Comparison of ENCODE assay signal across 8 cellular contexts in genomic region chr22:50674606-50675552, GRCh38. TPM values are rescaled to one million over a fixed set of nuclear protein-coding genes. Genes with fewer than 3 reads are reported as not detected.
DNase-seq lines count a peak whose midpoint lies in the region; ATAC-seq and TF ChIP-seq lines count a peak whose summit lies in the region.

No MANE protein-coding gene starts in this region.

- H3K36me3 ChIP-seq in transverse colon: no peaks in the 10 kb centered on the region

- TF ChIP-seq CTCF in transverse colon (IDR thresholded peaks at IDR 0.05): no peak

- peak; percentile 24 for DNase-seq in activated CD4-positive, alpha-beta T cell treated with anti-CD3 and anti-CD28 coated beads for 48 hours
- no peak for DNase-seq in activated CD4-positive, alpha-beta T cell treated with anti-CD3 and anti-CD28 coated beads, Interleukin-2, amount 50 U/mL, for 1 hour
- DNase-seq in NCI-H526 (lab: John Stamatoyannopoulos, UW) (peak; percentile 67 to 83), lung microvascular endothelial cell (ENCODE audit: low read depth in 2 of 2) (peak; percentile 46 to 51), transverse colon (peak; percentile 82), NCI-H1092 (lab: John Stamatoyannopoulos, UW) (no peak)
- no peak for DNase-seq in central memory CD8-positive, alpha-beta T cell (ENCODE audit: low spot score in 2 of 2)

- peak overlapping the region in 3 of 4 donors; percentile 30 to 47 (median 46) for H3K4me3 ChIP-seq in transverse colon

- peaks cover 52% of the 10 kb centered on the region for H3K27me3 ChIP-seq in transverse colon

- no peak for ATAC-seq in central memory CD8-positive, alpha-beta T cell (replicated peaks; ENCODE audit: extremely low read depth, poor library complexity, severe bottlenecking)
- no peak for ATAC-seq in HG03520 (IDR thresholded peaks at IDR 0.05; ENCODE audit: unreplicated experiment)

- H3K4me1 ChIP-seq in transverse colon: peaks cover 4 to 12% (median 8%) of the 10 kb centered on the region in 4 donors

- H3K27me3 Mint-ChIP-seq in central memory CD8-positive, alpha-beta T cell: peaks cover 54% of the 10 kb centered on the region

- peak overlapping the region; percentile 6 for H3K4me3 Mint-ChIP-seq in central memory CD8-positive, alpha-beta T cell

- peaks cover 9% of the 10 kb centered on the region for H3K4me1 Mint-ChIP-seq in central memory CD8-positive, alpha-beta T cell

- in situ Hi-C loops in transverse colon (cut with MboI; ENCODE audit: low pct_ligation_motif_present in 1 of 4, low pct_unique_long_range_greater_than_20kb in 1 of 4, low sequenced_read_pairs in 3 of 4): no loop called here

- no peak overlapping the region for H3K27ac ChIP-seq in transverse colon

- intact Hi-C loops in transverse colon (cut with DNase I; ENCODE audit: low total_unique reads): no loop called here

- H3K36me3 Mint-ChIP-seq in central memory CD8-positive, alpha-beta T cell (ENCODE audit: insufficient read depth): no peaks in the 10 kb centered on the region

- peak overlapping the region; percentile 9 for H3K27ac Mint-ChIP-seq in central memory CD8-positive, alpha-beta T cell (ENCODE audit: low read depth)

- H3K9me3 Mint-ChIP-seq in central memory CD8-positive, alpha-beta T cell: no peaks in the 10 kb centered on the region

- no peak for TF ChIP-seq POLR2A in transverse colon (IDR thresholded peaks at IDR 0.05)

- no peaks in the 10 kb centered on the region for H3K9me3 ChIP-seq in transverse colon

- TF ChIP-seq EP300 in transverse colon (IDR thresholded peaks at IDR 0.05; ENCODE audit: low read depth): no peak

- 8 to 40% methylated on average over 1 to 38 of the region's 105 CpGs for WGBS in transverse colon (ENCODE audit: low coverage in 1 of 2), 2 donors

RNA-seq across cellular contexts. Expression of gene SHANK3, which starts 2.3 kb away (rescaled TPM):
- total RNA-seq in lung microvascular endothelial cell (7.6 and 11.5 TPM in 2 replicates), transverse colon (10 to 100 TPM in 1 of 4 donors, 1 to 10 TPM in 3; 2.7 to 30.3 (median 6.3) TPM)

RNA-seq across cellular contexts. Expression of gene ARSA, which starts 46.9 kb away (rescaled TPM):
- total RNA-seq in lung microvascular endothelial cell (8.7 and 11.3 TPM in 2 replicates), transverse colon (100 to 1,000 TPM in 2 of 4 donors, 10 to 100 TPM in 2; 81.2 to 253 (median 99.1) TPM)

Comparison
In these comparisons a context has a peak if more than half of its experiments do, and no peak if none do; other contexts are left out.
1. DNase-seq: peak in activated CD4-positive, alpha-beta T cell treated with anti-CD3 and anti-CD28 coated beads for 48 hours (single experiment), NCI-H526 (2 of 2), lung microvascular endothelial cell (2 of 2) and transverse colon (single experiment); none in activated CD4-positive, alpha-beta T cell treated with anti-CD3 and anti-CD28 coated beads, Interleukin-2, amount 50 U/mL, for 1 hour (single experiment), central memory CD8-positive, alpha-beta T cell (0 of 2) and NCI-H1092 (single experiment).